Comparison of ENCODE assay signal across 8 cellular contexts in the genomic region with DNA sequence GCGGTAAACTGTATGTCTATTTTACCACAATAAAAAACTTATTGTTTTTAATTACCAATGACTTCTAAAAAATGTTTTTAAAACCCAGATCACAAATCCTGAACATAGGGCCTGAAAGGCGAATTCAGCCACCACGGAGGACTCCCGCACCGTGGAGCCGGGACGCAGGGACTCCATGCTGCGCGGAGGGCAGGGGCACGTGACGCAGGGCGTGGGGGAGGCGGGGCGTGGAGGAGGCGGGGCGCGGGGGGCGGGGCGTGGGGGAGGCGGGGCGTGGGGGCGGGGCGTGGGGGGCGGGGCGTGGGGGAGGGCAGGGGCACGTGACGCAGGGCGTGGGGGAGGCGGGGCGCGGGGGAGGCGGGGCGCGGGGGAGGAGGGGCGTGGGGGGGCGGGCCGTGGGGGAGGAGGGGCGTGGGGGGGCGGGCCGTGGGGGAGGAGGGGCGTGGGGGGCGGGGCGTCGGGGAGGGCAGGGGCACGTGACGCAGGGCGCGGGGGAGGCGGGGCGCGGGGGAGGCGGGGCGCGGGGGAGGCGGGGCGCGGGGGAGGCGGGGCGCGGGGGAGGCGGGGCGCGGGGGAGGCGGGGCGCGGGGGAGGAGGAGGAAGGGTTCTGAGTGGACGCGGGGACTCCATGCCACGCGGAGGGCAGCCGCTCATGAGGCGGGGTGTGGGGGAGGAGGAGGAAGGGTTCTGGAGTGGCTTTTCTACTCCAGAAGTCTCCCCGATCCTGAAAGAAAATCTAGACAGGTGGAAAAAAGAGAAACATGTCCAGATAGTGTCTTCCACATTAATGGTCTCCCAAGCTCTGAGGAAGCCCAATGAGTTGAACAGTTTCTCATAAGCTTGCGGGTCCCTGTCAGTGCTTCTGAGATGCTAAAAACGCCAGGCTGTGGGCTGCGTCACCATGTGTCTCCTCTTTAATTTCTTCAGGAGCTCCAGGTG. TPM values are rescaled to one million over a fixed set of nuclear protein-coding genes. Genes with fewer than 3 reads are reported as not detected.
DNase-seq lines count a peak whose midpoint lies in the region; TF ChIP-seq lines count a peak whose summit lies in the region.

No MANE protein-coding gene starts in this region.

- no peak for TF ChIP-seq CTCF in kidney epithelial cell (IDR thresholded peaks at IDR 0.05; ENCODE audit: insufficient read depth, low read length, poor library complexity, severe bottlenecking)

- no peaks in the 10 kb centered on the region for H3K36me3 ChIP-seq in H7 (replicated peaks; ENCODE audit: control insufficient read depth, insufficient read depth, low read length)
- H3K36me3 ChIP-seq in kidney epithelial cell (ENCODE audit: control insufficient read depth, insufficient read depth, low read length), result no peaks in the 10 kb centered on the region

- H3K4me3 ChIP-seq in H7 (ENCODE audit: insufficient read depth, low read depth, low read length) (peak overlapping the region; percentile 48), kidney epithelial cell (ENCODE audit: low read depth, low read length) (peak overlapping the region; percentile 22)

- peak; percentile 15 for DNase-seq in DMS79 (lab: John Stamatoyannopoulos, UW)
- DNase-seq in H7, result peak; percentile 94
- peak; percentile 14 for DNase-seq in NCI-H1694 (lab: John Stamatoyannopoulos, UW)
- DNase-seq in activated CD4-positive, alpha-beta T cell treated with anti-CD3 and anti-CD28 coated beads for 24 hours (ENCODE audit: low read depth in 2 of 2), result peak; percentile 40 to 50
- peak; percentile 85 for DNase-seq in cerebellum (ENCODE audit: low spot score)
- DNase-seq in kidney epithelial cell (ENCODE audit: low read depth), result no peak
- peak; percentile 73 for DNase-seq in stimulated activated CD4-positive, alpha-beta T cell treated with anti-CD3 and anti-CD28 coated beads, Interleukin-15, amount 100 ng/mL, for 24 hours
- DNase-seq in GOT3 (lab: John Stamatoyannopoulos, UW), result no peak

- H3K27me3 ChIP-seq in H7 (ENCODE audit: control insufficient read depth, insufficient read depth, low read length), result peaks cover 17% of the 10 kb centered on the region
- peaks cover 23% of the 10 kb centered on the region for H3K27me3 ChIP-seq in kidney epithelial cell (ENCODE audit: control insufficient read depth, insufficient read depth, low read length)

RNA-seq across cellular contexts. Expression of a gene that starts 4.4 kb away (rescaled TPM):
- not detected in 2 replicates for total RNA-seq in H7 (2014; rRNA removed; shearing (Covaris generic))
- total RNA-seq in cerebellum (not detected), kidney epithelial cell (not detected in 2 replicates)

RNA-seq across cellular contexts. Expression of a gene that starts 31.5 kb away (rescaled TPM):
- 1.3 and 2.1 TPM in 2 replicates for total RNA-seq in H7 (2014; rRNA removed; shearing (Covaris generic))
- total RNA-seq in cerebellum, result 0.91 TPM
- total RNA-seq in kidney epithelial cell, result 0.08 and 0.75 TPM in 2 replicates

RNA-seq across cellular contexts. Expression of a gene that starts 48.5 kb away (rescaled TPM):
- 0.28 and 1.5 TPM in 2 replicates for total RNA-seq in H7 (2014; rRNA removed; shearing (Covaris generic))
- total RNA-seq in cerebellum (0.36 TPM), kidney epithelial cell (0.38 and 0.55 TPM in 2 replicates)

RNA-seq across cellular contexts. Expression of a gene that starts 54.4 kb away (rescaled TPM):
- total RNA-seq in H7 (2014; rRNA removed; shearing (Covaris generic)), result 73.6 and 82.1 TPM in 2 replicates
- total RNA-seq in cerebellum, result 58.6 TPM
- total RNA-seq in kidney epithelial cell, result 34.8 and 36.9 TPM in 2 replicates

RNA-seq across cellular contexts. Expression of a gene that starts 55.3 kb away (rescaled TPM):
- 109 and 118 TPM in 2 replicates for total RNA-seq in H7 (2014; rRNA removed; shearing (Covaris generic))
- total RNA-seq in cerebellum, result 52.1 TPM
- total RNA-seq in kidney epithelial cell, result 90.4 and 96.0 TPM in 2 replicates

Comparison
In these comparisons a context has a peak if more than half of its experiments do, and no peak if none do; other contexts are left out.
1. DNase-seq: peak in DMS79 (single experiment), H7 (single experiment), NCI-H1694 (single experiment), activated CD4-positive, alpha-beta T cell treated with anti-CD3 and anti-CD28 coated beads for 24 hours (2 of 2), cerebellum (single experiment) and stimulated activated CD4-positive, alpha-beta T cell treated with anti-CD3 and anti-CD28 coated beads, Interleukin-15, amount 100 ng/mL, for 24 hours (single experiment); none in kidney epithelial cell (single experiment) and GOT3 (single experiment).